ENCODE assay signal across 30 cellular contexts in genomic region chr18:46732201-46732600, GRCh38. TPM values are rescaled to one million over a fixed set of nuclear protein-coding genes. Genes with fewer than 3 reads are reported as not detected.
"Had no signal": no experiment of that assay in that cellular context is flagged by ENCODE, and none has a peak within 500 bp of the region (broad histone marks: within the 10 kb centered on the region; RNA-seq: fewer than 3 reads in every experiment).

No MANE protein-coding gene starts in this region.

- H3K27ac Mint-ChIP-seq: naive thymus-derived CD4-positive, alpha-beta T cell; natural killer cell treated with Interleukin-12 subunit alpha and Interleukin-12 subunit beta and Interleukin-15 and Interleukin-18, amount 100 ng/mL, for 72 hours; stimulated activated naive CD8-positive, alpha-beta T cell treated with anti-CD3 and anti-CD28 coated beads, Interleukin-15, Interleukin-2, amounts not matched to agents 100 ng/mL and 50 ng/mL, for 24 hours had no signal

- H3K9me3 ChIP-seq: prostate gland, uterus had no signal

- H3K27ac ChIP-seq: heart right ventricle, hepatocyte, left lung, lower lobe of right lung, parathyroid adenoma, prostate gland, skin epidermis, suprapubic skin, thoracic aorta, tibial artery, uterus had no signal

- H2AFZ ChIP-seq: hepatocyte, parathyroid adenoma had no signal

- H3K9ac ChIP-seq: parathyroid adenoma had no signal

- H3K4me2 ChIP-seq: hepatocyte had no signal

- DNase-seq: heart right ventricle; kidney glomerular epithelial cell; left cardiac atrium; left lung; lower lobe of right lung; mammary epithelial cell; mesendoderm; midbrain; mucosa of descending colon; naive thymus-derived CD4-positive, alpha-beta T cell; nucleus accumbens; retina; right cardiac atrium; stimulated activated CD4-positive, alpha-beta T cell treated with anti-CD3 and anti-CD28 coated beads, Interleukin-12 subunit alpha, Interleukin-12 subunit beta, amount 100 ng/mL, for 4 hours; stimulated activated CD4-positive, alpha-beta T cell treated with anti-CD3 and anti-CD28 coated beads, Interleukin-15, amount 100 ng/mL, for 24 hours; stimulated activated CD4-positive, alpha-beta T cell treated with anti-CD3 and anti-CD28 coated beads, Interleukin-4, amount 100 ng/mL, for 1 hour; stimulated activated naive CD4-positive, alpha-beta T cell; tibial artery; trophoblast cell; uterus had no signal

- H3K27me3 ChIP-seq: heart right ventricle, hepatocyte, left lung, suprapubic skin, uterus had no signal

- H3K4me3 Mint-ChIP-seq: naive thymus-derived CD4-positive, alpha-beta T cell; natural killer cell treated with Interleukin-12 subunit alpha and Interleukin-12 subunit beta and Interleukin-15 and Interleukin-18, amount 100 ng/mL, for 72 hours; stimulated activated naive CD8-positive, alpha-beta T cell treated with anti-CD3 and anti-CD28 coated beads, Interleukin-15, Interleukin-2, amounts not matched to agents 100 ng/mL and 50 ng/mL, for 24 hours had no signal

- H3K4me1 Mint-ChIP-seq: naive thymus-derived CD4-positive, alpha-beta T cell had no signal

- H3K4me3 ChIP-seq: heart right ventricle, hepatocyte, left lung, lower lobe of right lung, mucosa of descending colon, prostate gland, skin epidermis, suprapubic skin, thoracic aorta, tibial artery, uterus had no signal

- ATAC-seq: left cardiac atrium; left lung; lower lobe of right lung; mucosa of descending colon; naive thymus-derived CD4-positive, alpha-beta T cell; natural killer cell treated with Interleukin-12 subunit alpha and Interleukin-12 subunit beta and Interleukin-15 and Interleukin-18, amount 100 ng/mL, for 72 hours; right cardiac atrium; sciatic nerve had no signal

- H3K36me3 ChIP-seq: left lung, lower lobe of right lung, prostate gland, suprapubic skin, thoracic aorta, tibial artery, uterus had no signal

- H3K4me1 ChIP-seq: left lung, lower lobe of right lung, prostate gland, suprapubic skin, tibial artery, uterus had no signal

RNA-seq across cellular contexts. Expression of gene ST8SIA5, which starts 24.7 kb away (rescaled TPM):
- total RNA-seq: hepatocyte, lower lobe of right lung, mammary epithelial cell, suprapubic skin, ureter had no signal
- polyA plus RNA-seq: naive thymus-derived CD4-positive, alpha-beta T cell had no signal
